ENCODE assay signal across 8 cellular contexts in genomic region chr12:47652491-47653234, GRCh38. TPM values are rescaled to one million over a fixed set of nuclear protein-coding genes. Genes with fewer than 3 reads are reported as not detected.
A peak's percentile ranks its signal among the peaks of the same experiment; 100 is the strongest.
DNase-seq lines count a peak whose midpoint lies in the region; ATAC-seq lines count a peak whose summit lies in the region.

No MANE protein-coding gene starts in this region.

- peak; percentile 39 for ATAC-seq in Right ventricle myocardium inferior
- ATAC-seq in left lobe of liver, result peak; percentile 34
- no peak for ATAC-seq in HG03139 (IDR thresholded peaks at IDR 0.05; ENCODE audit: unreplicated experiment)

- no peak for DNase-seq in Right ventricle myocardium inferior (ENCODE audit: missing footprints)
- no peak for DNase-seq in cardiac septum (ENCODE audit: low spot score)
- DNase-seq in UCSD-AML1 (lab: John Stamatoyannopoulos, UW; ENCODE audit: unreplicated experiment), result peak; percentile 16
- DNase-seq in left lobe of liver (ENCODE audit: low spot score), result no peak
- no peak for DNase-seq in activated T-cell treated with anti-CD3 and anti-CD28 coated beads for 4 hours
- no peak for DNase-seq in epidermal melanocyte (ENCODE audit: insufficient read length, low spot score)
- DNase-seq in HCEC 1CT, result no peak

- intact Hi-C loops in Right ventricle myocardium inferior (cut with DNase I), result loop anchor here (5.0 kb wide), 2 partner anchors 35 to 125 kb away; no protein-coding TSS in a partner anchor
- intact Hi-C loops in cardiac septum (cut with DNase I), result loop anchor here (5.0 kb wide), 3 partner anchors 35 to 185 kb away; partner anchors contain the start of gene SLC48A1

RNA-seq across cellular contexts. Expression of gene RPAP3, which starts 53.2 kb away (rescaled TPM):
- total RNA-seq in Right ventricle myocardium inferior (24.4 TPM), cardiac septum (21.0 TPM), left lobe of liver (5.8 TPM)
